In genomic region chr14:99899578-99900178, GRCh38 we compare ENCODE assay signal across 8 cellular contexts.
DNase-seq lines count a peak whose midpoint lies in the region; ATAC-seq, FAIRE-seq and TF ChIP-seq lines count a peak whose summit lies in the region.

No MANE protein-coding gene starts in this region.

- H4K20me1 ChIP-seq in IMR-90 (ENCODE audit: insufficient read depth, low read length) (no peaks in the 10 kb centered on the region), astrocyte (ENCODE audit: insufficient read depth, low read length) (no peaks in the 10 kb centered on the region)

- no peaks in the 10 kb centered on the region for H3K4me1 ChIP-seq in Caco-2
- no peaks in the 10 kb centered on the region for H3K4me1 ChIP-seq in IMR-90 (ENCODE audit: control insufficient read depth, insufficient read depth, low read length)
- H3K4me1 ChIP-seq in astrocyte (ENCODE audit: insufficient read depth, low read length), result no peaks in the 10 kb centered on the region

- peak; percentile 39 for TF ChIP-seq RAD21 in IMR-90 (IDR thresholded peaks at IDR 0.05; ENCODE audit: low read length)

- CTCF ChIA-PET in Caco-2 (lab: Charles Lee) (interaction anchor here (0.6 to 1.7 kb wide), 4 partner anchors 16 to 293 kb away, joined by 3 to 10 read pairs (median 4); no protein-coding TSS in a partner anchor), IMR-90 (lab: Yijun Ruan, JAX) (interaction anchor here (0.6 to 2.0 kb wide), 9 partner anchors 12 to 241 kb away, joined by 3 to 7 read pairs (median 4); no protein-coding TSS in a partner anchor)

- H3K27me3 ChIP-seq in Caco-2 (replicated peaks; ENCODE audit: control insufficient read depth, insufficient read depth, low read length) (no peaks in the 10 kb centered on the region), IMR-90 (ENCODE audit: control insufficient read depth, insufficient read depth, low read length) (no peaks in the 10 kb centered on the region), astrocyte (ENCODE audit: insufficient read depth, low read length) (no peaks in the 10 kb centered on the region)

- H3K79me1 ChIP-seq in IMR-90 (ENCODE audit: low read depth in 1 of 2, low read length in 2 of 2), result no peaks in the 10 kb centered on the region

- H3K27ac Mint-ChIP-seq in Caco-2 (ENCODE audit: unreplicated experiment), result no peak overlapping the region
- H3K27ac Mint-ChIP-seq in astrocyte (ENCODE audit: unreplicated experiment), result no peak overlapping the region

- H2AFZ ChIP-seq in IMR-90 (replicated peaks; ENCODE audit: low read length, poor library complexity) (peak overlapping the region; percentile 76), astrocyte (ENCODE audit: low read depth, low read length) (no peak overlapping the region)

- no peak overlapping the region for H3K14ac ChIP-seq in IMR-90 (replicated peaks; ENCODE audit: low read depth, low read length)

- no TSS peak for BruUV-seq in Caco-2 (replicated peaks; lab: Mats Ljungman, UMichigan)
- BruUV-seq in IMR-90 (replicated peaks; lab: Mats Ljungman, UMichigan), result no TSS peak

- FAIRE-seq in astrocyte (lab: Jason Lieb, UNC), result no peak

- H3K9me3 Mint-ChIP-seq in Caco-2 (ENCODE audit: unreplicated experiment) (no peaks in the 10 kb centered on the region), astrocyte (ENCODE audit: unreplicated experiment) (peaks cover 6% of the 10 kb centered on the region)

- H3K56ac ChIP-seq in IMR-90 (ENCODE audit: extremely low read depth, insufficient read depth, low read length), result no peak overlapping the region; the same call in 1 of the 2 replicates

- H3K27ac ChIP-seq in IMR-90 (ENCODE audit: insufficient read depth, low read length) (no peak overlapping the region), astrocyte (ENCODE audit: low read depth, low read length) (no peak overlapping the region)

- H4K91ac ChIP-seq in IMR-90 (ENCODE audit: insufficient read depth, low read depth, low read length), result no peak overlapping the region

- ATAC-seq in IMR-90 (ENCODE audit: low read depth) (peak; percentile 62), GM18505 (IDR thresholded peaks at IDR 0.05; ENCODE audit: unreplicated experiment) (no peak)

- no peak overlapping the region for H2AK9ac ChIP-seq in IMR-90 (replicated peaks; ENCODE audit: low read depth, low read length, poor library complexity)

- H2AK5ac ChIP-seq in IMR-90 (ENCODE audit: low read depth, low read length), result no peak overlapping the region

- no peak overlapping the region for H3K4me2 ChIP-seq in IMR-90 (ENCODE audit: low read depth, low read length)
- no peak overlapping the region for H3K4me2 ChIP-seq in astrocyte (ENCODE audit: low read length)

- intact Hi-C loops in Caco-2 (cut with micrococcal nuclease; ENCODE audit: unreplicated experiment), result no loop called here
- intact Hi-C loops in IMR-90 (cut with micrococcal nuclease), result loop anchor here (1.0 kb wide), 1 partner anchor 216 kb away; no protein-coding TSS in a partner anchor

- H3K4me3 ChIP-seq in Caco-2 (ENCODE audit: low read depth, low read length) (no peak overlapping the region), IMR-90 (ENCODE audit: insufficient read depth, low read depth, low read length) (no peak overlapping the region), astrocyte (ENCODE audit: insufficient read depth, low read depth, low read length) (no peak overlapping the region)

- no peak overlapping the region for H3K4ac ChIP-seq in IMR-90 (ENCODE audit: low read depth, low read length)

- no peak overlapping the region for H2BK120ac ChIP-seq in IMR-90 (ENCODE audit: low read depth, low read length)

- POLR2A ChIA-PET in Caco-2 (lab: Charles Lee), result no interaction called here
- POLR2A ChIA-PET in IMR-90 (lab: Charles Lee; ENCODE audit: unreplicated experiment), result interaction anchor here (0.6 kb wide), 1 partner anchor 17 kb away, joined by 11 read pairs; no protein-coding TSS in a partner anchor

- WGBS in IMR-90 (ENCODE audit: extremely low coverage in 2 of 2, insufficient read length in 1 of 2), 2 experiments, result no CpG with 5 or more reads among the region's 7 CpGs

- TF ChIP-seq POLR2A in IMR-90 (IDR thresholded peaks at IDR 0.05; ENCODE audit: low read depth, low read length) (no peak), GM18505 (IDR thresholded peaks at IDR 0.05; ENCODE audit: borderline replicate concordance, extremely low read depth, insufficient read depth, insufficient read length) (no peak)

- H3K18ac ChIP-seq in IMR-90 (ENCODE audit: low read depth, low read length), result no peak overlapping the region

- H3K36me3 Mint-ChIP-seq in Caco-2 (ENCODE audit: insufficient read depth, unreplicated experiment) (no peaks in the 10 kb centered on the region), astrocyte (ENCODE audit: low read depth, unreplicated experiment) (peaks cover 16% of the 10 kb centered on the region)

- no peaks in the 10 kb centered on the region for H3K4me1 Mint-ChIP-seq in Caco-2 (ENCODE audit: low read depth, unreplicated experiment)
- H3K4me1 Mint-ChIP-seq in astrocyte (ENCODE audit: low read depth, unreplicated experiment), result no peaks in the 10 kb centered on the region

- H3K4me3 Mint-ChIP-seq in Caco-2 (ENCODE audit: unreplicated experiment) (no peak overlapping the region), astrocyte (ENCODE audit: unreplicated experiment) (no peak overlapping the region)

- 0 out of 2 replicates have a peak, but pooled peaks cover 3% of the 10 kb centered on the region for H3K9me1 ChIP-seq in IMR-90 (ENCODE audit: insufficient read depth, low read length)

- no peaks in the 10 kb centered on the region for H3K79me2 ChIP-seq in astrocyte (ENCODE audit: insufficient read depth, low read length)

- dilution Hi-C loops in IMR-90 (cut with HindIII; ENCODE audit: low sequenced_read_pairs, unreplicated experiment), result no loop called here

- H3K9me3 ChIP-seq in Caco-2, result no peaks in the 10 kb centered on the region; the same call in 1 of the 2 replicates
- no peaks in the 10 kb centered on the region for H3K9me3 ChIP-seq in IMR-90 (ENCODE audit: control insufficient read depth, insufficient read depth, low read length)
- no peaks in the 10 kb centered on the region for H3K9me3 ChIP-seq in astrocyte (ENCODE audit: insufficient read depth, low read depth, low read length)

- no peak overlapping the region for H2BK20ac ChIP-seq in IMR-90 (ENCODE audit: low read depth, low read length)

- TF ChIP-seq CTCF in Caco-2 (IDR thresholded peaks at IDR 0.05; ENCODE audit: insufficient read depth in 1 of 2, low read depth in 1 of 2, low read length in 1 of 2, severe bottlenecking in 1 of 2, unreplicated experiment in 1 of 2) (peak; percentile 39 to 50), IMR-90 (conservative IDR thresholded peaks at IDR 0.05; ENCODE audit: low read depth, low read length) (peak; percentile 56), astrocyte (IDR thresholded peaks at IDR 0.05; ENCODE audit: insufficient read depth, low read depth, low read length) (peak; percentile 51)

- no peak overlapping the region for H4K8ac ChIP-seq in IMR-90 (ENCODE audit: low read depth in 2 of 2, low read length in 2 of 2)

- no peak overlapping the region for H3K9ac ChIP-seq in IMR-90 (ENCODE audit: low read depth, low read length)
- no peak overlapping the region for H3K9ac ChIP-seq in astrocyte (ENCODE audit: low read length)

- H3K23ac ChIP-seq in IMR-90 (ENCODE audit: low read depth, low read length), result no peak overlapping the region

- no peaks in the 10 kb centered on the region for H3K36me3 ChIP-seq in Caco-2 (ENCODE audit: control insufficient read depth, insufficient read depth, low read length)
- peaks cover 15% of the 10 kb centered on the region for H3K36me3 ChIP-seq in IMR-90 (ENCODE audit: control insufficient read depth, insufficient read depth, low read length)
- peaks cover 5% of the 10 kb centered on the region for H3K36me3 ChIP-seq in astrocyte (ENCODE audit: insufficient read depth, low read length)

- H2BK5ac ChIP-seq in IMR-90 (ENCODE audit: low read depth, low read length, poor library complexity, severe bottlenecking), result no peak overlapping the region

- DNase-seq in Caco-2 (no peak), IMR-90 (peak; percentile 47), astrocyte (ENCODE audit: low read depth) (no peak), midbrain (lab: John Stamatoyannopoulos, UW) (peak; percentile 3), NCI-H1436 (lab: John Stamatoyannopoulos, UW) (no peak), C1 segment of cervical spinal cord (lab: John Stamatoyannopoulos, UW) (no peak), GOT3 (lab: John Stamatoyannopoulos, UW) (no peak)

- in situ Hi-C loops in IMR-90 (cut with MboI; ENCODE audit: low sequenced_read_pairs), result loop anchor here (10.0 kb wide), 1 partner anchor 375 kb away; no protein-coding TSS in a partner anchor

- no peak overlapping the region for H2BK15ac ChIP-seq in IMR-90 (ENCODE audit: low read depth, low read length)

- H3K27me3 Mint-ChIP-seq in Caco-2 (ENCODE audit: insufficient read depth, unreplicated experiment) (no peaks in the 10 kb centered on the region), astrocyte (ENCODE audit: low read depth, unreplicated experiment) (no peaks in the 10 kb centered on the region)

- no peak overlapping the region for H4K5ac ChIP-seq in IMR-90 (ENCODE audit: low read depth, low read length)

TF ChIP-seq in IMR-90, 13 proteins besides CTCF, POLR2A, EP300 and RAD21:
- peak; percentile 44; the same call in 1 of the 2 replicates for TF ChIP-seq SMC3 (IDR thresholded peaks at IDR 0.05; ENCODE audit: low read depth, low read length)
- TF ChIP-seq FOS (IDR thresholded peaks at IDR 0.05; ENCODE audit: low read depth, low read length), result no peak

Comparison
In these comparisons a context has a peak if more than half of its experiments do, and no peak if none do; other contexts are left out.
1. DNase-seq: peak in IMR-90 (single experiment) and midbrain (single experiment); none in Caco-2 (0 of 2), astrocyte (single experiment), NCI-H1436 (single experiment), C1 segment of cervical spinal cord (0 of 14) and GOT3 (single experiment).
2. Peak in every context shown above with its lines, with median percentiles within 50 percentile points of each other: CTCF ChIP-seq.